In the genomic region with DNA sequence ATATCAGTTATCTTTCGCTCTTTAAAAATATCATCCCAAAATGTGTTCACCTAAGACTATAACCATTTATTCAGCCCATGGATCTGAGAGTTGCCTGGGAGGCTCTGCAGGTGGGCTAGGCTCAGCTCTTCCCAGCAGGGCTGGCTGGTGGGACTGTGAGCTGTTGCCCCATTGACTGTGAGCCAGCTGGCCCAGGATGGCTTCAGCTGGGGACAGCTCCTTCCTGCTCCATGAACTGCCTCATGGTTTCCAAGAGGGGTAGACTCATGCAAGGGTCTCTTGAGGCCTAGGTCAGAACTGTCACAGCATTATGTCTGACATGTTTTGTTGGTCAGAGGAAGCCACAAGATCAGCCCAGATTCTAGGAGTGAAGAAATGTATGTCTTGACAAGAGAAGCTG, we compare ENCODE assay signal across 12 cellular contexts.
"Had no signal": no experiment of that assay in that cellular context is flagged by ENCODE, and none has a peak within 500 bp of the region (broad histone marks: within the 10 kb centered on the region; RNA-seq: fewer than 3 reads in every experiment).

No MANE protein-coding gene starts in this region.

- H3K27ac ChIP-seq: ascending aorta, breast epithelium, left ventricle myocardium inferior had no signal

- H3K4me1 ChIP-seq: ascending aorta, breast epithelium, left ventricle myocardium inferior had no signal

- H3K9me3 ChIP-seq: ascending aorta, breast epithelium, mucosa of descending colon had no signal

- ATAC-seq: mucosa of descending colon; naive thymus-derived CD8-positive, alpha-beta T cell; stimulated activated memory B cell treated with anti-CD40 and anti-IgM and Interleukin-4, amounts not matched to agents 10 μg/mL and 1 μg/mL and 100 μg/mL, for 72 hours had no signal

- DNase-seq: activated CD4-positive, alpha-beta T cell treated with anti-CD3 and anti-CD28 coated beads for 1 hour; activated CD4-positive, alpha-beta T cell treated with anti-CD3 and anti-CD28 coated beads, Interleukin-2, amount 50 U/mL, for 4 hours; activated naive CD4-positive, alpha-beta T cell treated with anti-CD3 and anti-CD28 coated beads, Interleukin-2, amount 10 ng/mL, durations not matched to agents 7 days and 5 days; dermis blood vessel endothelial cell; left ventricle myocardium inferior; mucosa of descending colon; naive thymus-derived CD8-positive, alpha-beta T cell; posterior cingulate gyrus; stimulated activated CD4-positive, alpha-beta T cell treated with anti-CD3 and anti-CD28 coated beads, Interleukin-2, amount 100 ng/mL, for 48 hours had no signal

- H3K27me3 ChIP-seq: ascending aorta, breast epithelium had no signal

- H3K4me3 ChIP-seq: ascending aorta, breast epithelium, left ventricle myocardium inferior, mucosa of descending colon had no signal

- H3K36me3 ChIP-seq: ascending aorta, breast epithelium, left ventricle myocardium inferior had no signal
